In the genomic region with DNA sequence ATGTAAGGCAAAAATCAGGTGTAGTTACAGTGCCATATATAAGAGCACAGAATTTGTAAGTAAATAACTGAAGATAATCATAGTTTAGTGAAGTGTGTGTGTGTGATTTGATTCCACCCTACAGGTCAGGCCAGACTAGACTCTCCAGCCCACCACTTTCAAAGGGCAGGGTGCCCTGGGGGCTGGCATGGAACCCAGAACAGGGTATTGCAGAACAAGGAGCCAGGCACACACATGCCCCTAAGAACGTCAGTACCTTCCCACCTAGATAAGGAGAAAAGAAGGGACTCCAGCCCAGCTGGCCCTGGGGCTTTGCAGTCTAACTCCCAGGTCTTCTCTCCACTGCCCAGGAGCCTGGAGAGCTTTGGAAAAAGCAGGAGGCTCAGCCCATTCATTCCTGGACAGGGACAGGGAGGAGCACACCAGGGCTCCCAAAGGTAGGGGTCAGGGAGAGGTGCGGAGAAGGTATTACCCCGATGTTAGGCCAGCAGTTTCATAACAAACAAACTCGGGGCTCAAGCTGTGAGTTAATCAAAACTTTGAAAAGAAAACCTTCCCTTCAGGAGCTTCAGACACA, we compare ENCODE assay signal across 15 cellular contexts.
"Had no signal": no experiment of that assay in that cellular context is flagged by ENCODE, and none has a peak within 500 bp of the region (broad histone marks: within the 10 kb centered on the region; RNA-seq: fewer than 3 reads in every experiment).

No MANE protein-coding gene starts in this region.

- H3K9me3 ChIP-seq: body of pancreas, colonic mucosa, gastroesophageal sphincter, heart left ventricle, left lung had no signal

- DNase-seq: activated CD4-positive, alpha-beta T cell treated with anti-CD3 and anti-CD28 coated beads for 36 hours; activated CD4-positive, alpha-beta T cell treated with anti-CD3 and anti-CD28 coated beads, Interleukin-2, amount 50 U/mL, for 48 hours; activated gamma-delta T cell treated with Interleukin-2 at 50 U/mL for 16 hours; amniotic stem cell; body of pancreas; colonic mucosa; heart left ventricle; left lung; naive thymus-derived CD4-positive, alpha-beta T cell; stimulated activated CD4-positive, alpha-beta T cell treated with anti-CD3 and anti-CD28 coated beads, Interleukin-4, amount 100 ng/mL, for 1 hour had no signal

- ATAC-seq: activated CD4-positive, alpha-beta T cell treated with anti-CD3 and anti-CD28 coated beads for 36 hours; body of pancreas; esophagus mucosa; gastroesophageal sphincter; naive thymus-derived CD4-positive, alpha-beta T cell; sciatic nerve had no signal

- H3K36me3 ChIP-seq: colonic mucosa, gastroesophageal sphincter, heart left ventricle, left lung had no signal

- H3K27me3 ChIP-seq: body of pancreas, colonic mucosa, gastroesophageal sphincter, heart left ventricle, left lung had no signal

- H3K9ac ChIP-seq: parathyroid adenoma had no signal

- H3K4me2 ChIP-seq: smooth muscle cell had no signal

- H3K4me3 ChIP-seq: body of pancreas, colonic mucosa, gastroesophageal sphincter, heart left ventricle, left lung, smooth muscle cell had no signal

- H2AFZ ChIP-seq: parathyroid adenoma had no signal

- H3K79me2 ChIP-seq: parathyroid adenoma had no signal

- H3K27ac ChIP-seq: body of pancreas, colonic mucosa, gastroesophageal sphincter, heart left ventricle, left lung, parathyroid adenoma had no signal

- H3K4me1 ChIP-seq: body of pancreas, colonic mucosa, gastroesophageal sphincter, left lung, parathyroid adenoma had no signal
